Comparison of ENCODE assay signal across 36 cellular contexts in the genomic region with DNA sequence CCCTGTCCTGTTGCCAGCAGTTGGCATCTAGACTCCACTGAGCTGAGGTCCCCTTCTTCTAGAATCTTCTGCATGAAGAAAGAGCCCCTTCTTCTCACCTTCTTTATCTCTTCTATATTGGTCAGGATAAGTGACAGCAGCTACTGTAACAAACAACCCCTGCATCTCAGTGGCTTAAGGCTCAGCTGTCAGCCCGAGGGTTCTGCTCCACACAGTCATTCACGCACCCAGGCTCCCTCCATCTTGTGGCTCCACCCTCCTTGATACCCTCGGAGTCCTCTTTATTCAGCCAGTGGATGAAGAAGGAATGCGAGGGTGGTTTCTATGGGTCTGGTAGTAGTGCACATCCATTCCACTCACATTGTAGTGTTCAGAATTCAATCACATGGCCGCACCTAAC. TPM values are rescaled to one million over a fixed set of nuclear protein-coding genes. Genes with fewer than 3 reads are reported as not detected.
"Had no signal": no experiment of that assay in that cellular context is flagged by ENCODE, and none has a peak within 500 bp of the region (broad histone marks: within the 10 kb centered on the region; RNA-seq: fewer than 3 reads in every experiment).

No MANE protein-coding gene starts in this region.

- FAIRE-seq: astrocyte, TTC549 had no signal

- H3K4me3 ChIP-seq: adrenal gland, body of pancreas, breast epithelium had no signal

- H3K9me3 ChIP-seq: adrenal gland had no signal

- ATAC-seq: activated CD8-positive, alpha-beta T cell treated with anti-CD3 and anti-CD28 coated beads for 36 hours; activated naive CD4-positive, alpha-beta T cell treated with anti-CD3 and anti-CD28 coated beads, Interleukin-2, amount 50 U/mL, for 72 hours; activated T-cell treated with anti-CD3 and anti-CD28 coated beads, Interleukin-2, amount 50 U/mL, for 4 hours; activated T-cell treated with anti-CD3 and anti-CD28 coated beads, Interleukin-2, amount 50 U/mL, for 72 hours; activated T-helper 17 cell treated with anti-CD3 and anti-CD28 coated beads, Interleukin-2, amount 50 U/mL, for 72 hours; body of pancreas had no signal

- H3K27ac ChIP-seq: adrenal gland, body of pancreas, brain microvascular endothelial cell, breast epithelium, VCaP had no signal

- H3K36me3 ChIP-seq: adrenal gland, brain microvascular endothelial cell, breast epithelium had no signal

- DNase-seq: activated B cell treated with CpG ODN at 0.5 μM for 24 hours; activated CD4-positive, alpha-beta memory T cell treated with anti-CD3 and anti-CD28 coated beads for 36 hours; activated CD4-positive, alpha-beta T cell treated with anti-CD3 and anti-CD28 coated beads for 4 hours; activated CD4-positive, alpha-beta T cell treated with anti-CD3 and anti-CD28 coated beads, Interleukin-2, amount 10 ng/mL, durations not matched to agents 24 days and 14 days; activated CD4-positive, alpha-beta T cell treated with anti-CD3 and anti-CD28 coated beads, Interleukin-2, amount 50 U/mL, for 1 hour; activated CD4-positive, alpha-beta T cell treated with anti-CD3 and anti-CD28 coated beads, Interleukin-2, amount 50 U/mL, for 4 hours; activated CD4-positive, CD25-positive, alpha-beta regulatory T cell treated with anti-CD3 and anti-CD28 coated beads, Interleukin-2, amount 50 U/mL, for 72 hours; activated CD8-positive, alpha-beta memory T cell treated with anti-CD3 and anti-CD28 coated beads, Interleukin-2, amount 50 U/mL, for 4 hours; activated CD8-positive, alpha-beta T cell treated with anti-CD3 and anti-CD28 coated beads for 36 hours; activated effector memory CD4-positive, alpha-beta T cell treated with anti-CD3 and anti-CD28 coated beads, Interleukin-2, amount 50 U/mL, for 16 hours; activated gamma-delta T cell treated with Interleukin-2 at 50 U/mL for 16 hours; activated naive CD4-positive, alpha-beta T cell; activated naive CD4-positive, alpha-beta T cell treated with anti-CD3 and anti-CD28 coated beads for 36 hours; activated naive CD4-positive, alpha-beta T cell treated with anti-CD3 and anti-CD28 coated beads, Interleukin-2, amount 50 U/mL, for 16 hours; activated naive CD8-positive, alpha-beta T cell treated with anti-CD3 and anti-CD28 coated beads for 36 hours; activated T-cell treated with anti-CD3 and anti-CD28 coated beads for 4 hours; activated T-cell treated with anti-CD3 and anti-CD28 coated beads, Interleukin-2, amount 50 U/mL, for 1 hour; activated T-cell treated with anti-CD3 and anti-CD28 coated beads, Interleukin-2, amount 50 U/mL, for 4 hours; activated T-cell treated with anti-CD3 and anti-CD28 coated beads, Interleukin-2, amount 50 U/mL, for 72 hours; adrenal gland; amniotic stem cell; aorta; body of pancreas; brain microvascular endothelial cell; central memory CD4-positive, alpha-beta T cell; T-helper 2 cell; T-helper 9 cell had no signal

- H3K4me1 ChIP-seq: body of pancreas, breast epithelium had no signal

- H3K27me3 ChIP-seq: adrenal gland, body of pancreas had no signal

RNA-seq across cellular contexts. Expression of a gene that starts 10.5 kb away (rescaled TPM):
- total RNA-seq: activated B cell treated with CpG ODN at 0.5 μM for 24 hours; activated CD4-positive, alpha-beta memory T cell treated with anti-CD3 and anti-CD28 coated beads for 36 hours; activated CD4-positive, alpha-beta T cell treated with anti-CD3 and anti-CD28 coated beads, Interleukin-2, amount 10 ng/mL, durations not matched to agents 24 days and 14 days; activated CD8-positive, alpha-beta memory T cell treated with anti-CD3 and anti-CD28 coated beads for 36 hours; activated CD8-positive, alpha-beta T cell treated with anti-CD3 and anti-CD28 coated beads for 36 hours; activated naive CD4-positive, alpha-beta T cell treated with anti-CD3 and anti-CD28 coated beads for 36 hours; activated naive CD8-positive, alpha-beta T cell treated with anti-CD3 and anti-CD28 coated beads for 36 hours; activated T-cell treated with anti-CD3 and anti-CD28 coated beads, Interleukin-2, amount 50 U/mL, for 4 hours; activated T-cell treated with anti-CD3 and anti-CD28 coated beads, Interleukin-2, amount 50 U/mL, for 72 hours; activated T-helper 1 cell treated with anti-CD3 and anti-CD28 coated beads, Interleukin-12 subunit alpha, Interleukin-12 subunit beta, Interleukin-2, Interleukin-4 antibody, amounts not matched to agents 30 ng/mL and 10 ng/mL and 1 ng/mL, durations not matched to agents 14 hours and 24 hours and 36 hours; activated T-helper 17 cell treated with anti-CD3 and anti-CD28 coated beads, Interleukin-2, amount 50 U/mL, for 72 hours; cardiac septum had no signal
